ENCODE assay signal across 9 cellular contexts in genomic region chr2:118056165-118056534, GRCh38. TPM values are rescaled to one million over a fixed set of nuclear protein-coding genes. Genes with fewer than 3 reads are reported as not detected.
A peak's percentile ranks its signal among the peaks of the same experiment; 100 is the strongest.
DNase-seq lines count a peak whose midpoint lies in the region; ATAC-seq and FAIRE-seq lines count a peak whose summit lies in the region.
"Had no signal": no experiment of that assay in that cellular context is flagged by ENCODE, and none has a peak within 500 bp of the region (broad histone marks: within the 10 kb centered on the region; RNA-seq: fewer than 3 reads in every experiment).

No MANE protein-coding gene starts in this region.

- DNase-seq in Ammon's horn (ENCODE audit: low spot score) = peak; percentile 70
- DNase-seq in SIG-M5 treated with dmso at 0.1 percent for 504 hours (lab: John Stamatoyannopoulos, UW; ENCODE audit: unreplicated experiment) = peak; percentile 96
- no peak for DNase-seq in stimulated activated CD4-positive, alpha-beta T cell treated with anti-CD3 and anti-CD28 coated beads, Interleukin-1b, Interleukin-23, amount 100 ng/mL, for 48 hours
- no peak for DNase-seq in frontal cortex (ENCODE audit: low spot score in 2 of 2)
- no peak for DNase-seq in activated gamma-delta T cell treated with Interleukin-2 at 50 U/mL for 16 hours
- no peak for DNase-seq in SK-N-DZ (ENCODE audit: low spot score)
- DNase-seq: activated naive CD4-positive, alpha-beta T cell had no signal

- FAIRE-seq in frontal cortex (lab: Jason Lieb, UNC) = no peak

- ATAC-seq in GM19395 (IDR thresholded peaks at IDR 0.05; ENCODE audit: unreplicated experiment) (peak; percentile 85), HG03064 (IDR thresholded peaks at IDR 0.05; ENCODE audit: low read depth, unreplicated experiment) (peak; percentile 71)

RNA-seq across cellular contexts. Expression of gene INSIG2, which starts 32.1 kb away (rescaled TPM):
- total RNA-seq in frontal cortex = 28.1 TPM
- 10.8 and 11.4 TPM in 2 replicates for polyA plus RNA-seq in SK-N-DZ (2014; cell fraction: cytosol; rRNA removed)
- 12.1 and 15.7 TPM in 2 replicates for polyA plus RNA-seq in SK-N-DZ (2014; cell fraction: nucleus; rRNA removed)

RNA-seq across cellular contexts. Expression of gene CCDC93, which starts 42.3 kb away (rescaled TPM):
- total RNA-seq in frontal cortex = 25.7 TPM
- polyA plus RNA-seq in SK-N-DZ (2014; cell fraction: cytosol; rRNA removed) = 10.3 and 23.6 TPM in 2 replicates
- polyA plus RNA-seq in SK-N-DZ (2014; cell fraction: nucleus; rRNA removed) = 63.1 and 93.1 TPM in 2 replicates

Comparison
In these comparisons a context has a peak if more than half of its experiments do, and no peak if none do; other contexts are left out.
1. DNase-seq: peak in Ammon's horn (single experiment) and SIG-M5 treated with dmso at 0.1 percent for 504 hours (single experiment); none in stimulated activated CD4-positive, alpha-beta T cell treated with anti-CD3 and anti-CD28 coated beads, Interleukin-1b, Interleukin-23, amount 100 ng/mL, for 48 hours (single experiment), frontal cortex (0 of 2), activated gamma-delta T cell treated with Interleukin-2 at 50 U/mL for 16 hours (single experiment) and SK-N-DZ (single experiment).